20 cellular contexts compared by ENCODE assay signal in genomic region chr15:67916565-67916964, GRCh38.
A peak's percentile ranks its signal among the peaks of the same experiment; 100 is the strongest.
DNase-seq lines count a peak whose midpoint lies in the region; ATAC-seq and TF ChIP-seq lines count a peak whose summit lies in the region.
"Had no signal": no experiment of that assay in that cellular context is flagged by ENCODE, and none has a peak within 500 bp of the region (broad histone marks: within the 10 kb centered on the region; RNA-seq: fewer than 3 reads in every experiment).

No MANE protein-coding gene starts in this region.

- H3K4me3 ChIP-seq in right atrium auricular region (no peak overlapping the region), left lung (no peak overlapping the region), rectal smooth muscle tissue (ENCODE audit: low read length) (no peak overlapping the region), uterus (no peak overlapping the region)
- H3K4me3 ChIP-seq: HAP-1, skin epidermis had no signal

- peak; percentile 9 for DNase-seq in right atrium auricular region (ENCODE audit: low spot score)
- DNase-seq in cardiac septum (ENCODE audit: low spot score) = no peak
- DNase-seq in left lung = no peak
- DNase-seq in uterus = no peak
- DNase-seq in NCI-H526 treated with DMSO at 0.1 percent for 48 hours (lab: John Stamatoyannopoulos, UW) = no peak
- no peak for DNase-seq in DMS153 (lab: John Stamatoyannopoulos, UW)
- DNase-seq in NCI-H2196 (lab: John Stamatoyannopoulos, UW; ENCODE audit: unreplicated experiment) = no peak
- DNase-seq: activated CD4-positive, alpha-beta T cell treated with anti-CD3 and anti-CD28 coated beads, Interleukin-2, amount 10 ng/mL, durations not matched to agents 7 days and 5 days; CD4-positive, alpha-beta T cell; cortex of kidney; DMS79; immature natural killer cell; KG1; midbrain; NCI-H1105; NCI-H2171 treated with DMSO at 0.1 percent for 48 hours; occipital lobe had no signal

- peaks cover 0 to 48% of the 10 kb centered on the region in 2 donors for H3K4me1 ChIP-seq in right atrium auricular region
- H3K4me1 ChIP-seq in left lung = peaks cover 6 to 15% of the 10 kb centered on the region in 2 donors
- peaks cover 34% of the 10 kb centered on the region for H3K4me1 ChIP-seq in rectal smooth muscle tissue (ENCODE audit: control insufficient read depth, insufficient read depth, low read length)
- peaks cover 6 to 12% of the 10 kb centered on the region in 2 donors for H3K4me1 ChIP-seq in uterus

- TF ChIP-seq POLR2A in uterus (IDR thresholded peaks at IDR 0.05) = no peak

- no peaks in the 10 kb centered on the region for H3K36me3 ChIP-seq in right atrium auricular region
- no peaks in the 10 kb centered on the region for H3K36me3 ChIP-seq in left lung
- H3K36me3 ChIP-seq in rectal smooth muscle tissue (ENCODE audit: control insufficient read depth, insufficient read depth, low read length) = no peaks in the 10 kb centered on the region
- no peaks in the 10 kb centered on the region for H3K36me3 ChIP-seq in uterus
- H3K36me3 ChIP-seq: HAP-1 had no signal

- TF ChIP-seq CTCF in right atrium auricular region (IDR thresholded peaks at IDR 0.05) = no peak
- TF ChIP-seq CTCF in left lung (IDR thresholded peaks at IDR 0.05) = no peak
- no peak for TF ChIP-seq CTCF in uterus (IDR thresholded peaks at IDR 0.05)

- ATAC-seq in left lung = no peak

- H3K27me3 ChIP-seq in right atrium auricular region = no peaks in the 10 kb centered on the region
- H3K27me3 ChIP-seq in left lung = no peaks in the 10 kb centered on the region
- no peaks in the 10 kb centered on the region for H3K27me3 ChIP-seq in rectal smooth muscle tissue (ENCODE audit: control insufficient read depth, insufficient read depth, low read length)
- no peaks in the 10 kb centered on the region for H3K27me3 ChIP-seq in uterus

- H3K27ac ChIP-seq in right atrium auricular region (peak overlapping the region; percentile 80 to 83), left lung (peak overlapping the region; percentile 8 to 86), rectal smooth muscle tissue (ENCODE audit: low read depth, low read length) (peak overlapping the region; percentile 90), uterus (peak overlapping the region; percentile 87 to 89)

- H3K9me3 ChIP-seq in right atrium auricular region (no peaks in the 10 kb centered on the region), left lung (peaks cover 3 to 10% of the 10 kb centered on the region in 2 donors), uterus (no peaks in the 10 kb centered on the region)

- H3K9ac ChIP-seq in rectal smooth muscle tissue (ENCODE audit: low read length) = no peak overlapping the region

- intact Hi-C loops in cardiac septum (cut with DNase I) (no loop called here), left lung (cut with DNase I) (no loop called here), uterus (cut with DNase I; ENCODE audit: low total_unique reads) (no loop called here)
